Comparison of ENCODE assay signal across 10 cellular contexts in genomic region chr10:96138102-96138501, GRCh38. TPM values are rescaled to one million over a fixed set of nuclear protein-coding genes. Genes with fewer than 3 reads are reported as not detected.
A peak's percentile ranks its signal among the peaks of the same experiment; 100 is the strongest.
DNase-seq lines count a peak whose midpoint lies in the region; ATAC-seq and TF ChIP-seq lines count a peak whose summit lies in the region.
"Had no signal": no experiment of that assay in that cellular context is flagged by ENCODE, and none has a peak within 500 bp of the region (broad histone marks: within the 10 kb centered on the region; RNA-seq: fewer than 3 reads in every experiment).

No MANE protein-coding gene starts in this region.

- no peak for TF ChIP-seq CTCF in GM13977 (IDR thresholded peaks at IDR 0.05; ENCODE audit: extremely low read depth, insufficient read depth, missing control alignments)

- in situ Hi-C loops in GM13977 (cut with MboI; ENCODE audit: low pct_unique_long_range_greater_than_20kb, low sequenced_read_pairs, unreplicated experiment), result no loop called here

- ATAC-seq in GM19372 (IDR thresholded peaks at IDR 0.05; ENCODE audit: low read depth, unreplicated experiment), result peak; percentile 70
- peak; percentile 96 for ATAC-seq in HG02798 (IDR thresholded peaks at IDR 0.05; ENCODE audit: poor library complexity, unreplicated experiment)
- ATAC-seq in HG03565 (IDR thresholded peaks at IDR 0.05; ENCODE audit: unreplicated experiment), result peak; percentile 95

- DNase-seq in GM13977 (ENCODE audit: low spot score) (peak; percentile 74), NCI-H1694 (lab: John Stamatoyannopoulos, UW) (no peak), dermis blood vessel endothelial cell (no peak), ecto neural progenitor cell (ENCODE audit: low spot score) (no peak)
- DNase-seq in activated CD4-positive, alpha-beta T cell treated with anti-CD3 and anti-CD28 coated beads, Interleukin-2, amount 50 U/mL, for 1 hour, result no peak
- DNase-seq: anterior cingulate cortex, IMR-90 had no signal

RNA-seq across cellular contexts. Expression of gene ZNF518A, which starts 8.0 kb away (rescaled TPM):
- 18.4 and 18.9 TPM in 2 replicates for total RNA-seq in dermis blood vessel endothelial cell
